Comparison of ENCODE assay signal across 9 cellular contexts in genomic region chr6:133891814-133892443, GRCh38. TPM values are rescaled to one million over a fixed set of nuclear protein-coding genes. Genes with fewer than 3 reads are reported as not detected.
DNase-seq lines count a peak whose midpoint lies in the region; ATAC-seq and TF ChIP-seq lines count a peak whose summit lies in the region.
"Had no signal": no experiment of that assay in that cellular context is flagged by ENCODE, and none has a peak within 500 bp of the region (broad histone marks: within the 10 kb centered on the region; RNA-seq: fewer than 3 reads in every experiment).

No MANE protein-coding gene starts in this region.

- H3K27me3 ChIP-seq in mesenchymal stem cell (ENCODE audit: control insufficient read depth in 1 of 2, insufficient read depth in 1 of 2, low read length in 2 of 2) (peaks cover 84 to 90% of the 10 kb centered on the region in 2 experiments), tibial artery (peaks cover 3 to 88% of the 10 kb centered on the region in 2 donors)

- no peak overlapping the region for H2BK5ac ChIP-seq in mesenchymal stem cell (ENCODE audit: low read depth, low read length, poor library complexity, severe bottlenecking)

- TF ChIP-seq CTCF in astrocyte of the spinal cord (IDR thresholded peaks at IDR 0.05; ENCODE audit: low read depth, low read length): no peak
- no peak for TF ChIP-seq CTCF in tibial artery (IDR thresholded peaks at IDR 0.05)
- no peak for TF ChIP-seq CTCF in lower leg skin (IDR thresholded peaks at IDR 0.05)

- H3K4me3 ChIP-seq in astrocyte of the spinal cord (ENCODE audit: low read depth, low read length): peak overlapping the region; percentile 52
- peak overlapping the region in 1 of 2 experiments; percentile 83 for H3K4me3 ChIP-seq in mesenchymal stem cell (ENCODE audit: insufficient read depth in 1 of 2, low read depth in 1 of 2, low read length in 2 of 2)
- peak overlapping the region; percentile 29 to 46 for H3K4me3 ChIP-seq in tibial artery
- H3K4me3 ChIP-seq in lower leg skin (ENCODE audit: low read depth, poor library complexity, severe bottlenecking): no peak overlapping the region
- H3K4me3 ChIP-seq: BLaER1 had no signal

- no peak overlapping the region for H2AK5ac ChIP-seq in mesenchymal stem cell (ENCODE audit: low read length, severe bottlenecking)

- no peak overlapping the region for H4K8ac ChIP-seq in mesenchymal stem cell (ENCODE audit: low read length)

- H3K4me1 Mint-ChIP-seq in activated T-cell treated with anti-CD3 and anti-CD28 coated beads, Interleukin-2, amount 50 U/mL, for 4 hours (ENCODE audit: low read depth): peaks cover 37% of the 10 kb centered on the region

- peak overlapping the region in 1 of 2 experiments; percentile 21 for H2BK12ac ChIP-seq in mesenchymal stem cell (ENCODE audit: low read length in 2 of 2)

- H3K18ac ChIP-seq in mesenchymal stem cell (ENCODE audit: low read depth in 1 of 2, low read length in 2 of 2): peak overlapping the region; percentile 16 to 67

- H2BK120ac ChIP-seq in mesenchymal stem cell (ENCODE audit: low read depth, low read length): peak overlapping the region; percentile 75

- H3K4me1 ChIP-seq in mesenchymal stem cell (ENCODE audit: control insufficient read depth, insufficient read depth, low read depth, low read length) (peaks cover 28% of the 10 kb centered on the region), tibial artery (peaks cover 0 to 41% (median 27%) of the 10 kb centered on the region in 4 donors)
- H3K4me1 ChIP-seq: BLaER1 had no signal

- DNase-seq in activated T-cell treated with anti-CD3 and anti-CD28 coated beads, Interleukin-2, amount 50 U/mL, for 4 hours: no peak
- DNase-seq in activated T-cell treated with anti-CD3 and anti-CD28 coated beads for 4 hours: no peak
- DNase-seq in astrocyte of the spinal cord (ENCODE audit: low read depth, low spot score): peak; percentile 37
- no peak for DNase-seq in mesenchymal stem cell
- no peak for DNase-seq in tibial artery
- DNase-seq in DMS 273 treated with DMSO at 0.1 percent for 48 hours (lab: John Stamatoyannopoulos, UW): no peak
- no peak for DNase-seq in lower leg skin (ENCODE audit: low spot score in 2 of 2)
- no peak for DNase-seq in stimulated activated CD4-positive, alpha-beta T cell treated with anti-CD3 and anti-CD28 coated beads, Interleukin-4, amount 100 ng/mL, for 4 hours

- H3K27ac ChIP-seq in mesenchymal stem cell (ENCODE audit: low read length, poor library complexity, severe bottlenecking): no peak overlapping the region
- H3K27ac ChIP-seq in tibial artery: no peak overlapping the region
- H3K27ac ChIP-seq: BLaER1 had no signal

- H3K36me3 Mint-ChIP-seq in activated T-cell treated with anti-CD3 and anti-CD28 coated beads, Interleukin-2, amount 50 U/mL, for 4 hours (ENCODE audit: insufficient read depth): no peaks in the 10 kb centered on the region

- peak overlapping the region; percentile 38 for H3K9ac ChIP-seq in mesenchymal stem cell (ENCODE audit: low read length)
- H3K9ac ChIP-seq: BLaER1 had no signal

- H3K4me3 Mint-ChIP-seq in activated T-cell treated with anti-CD3 and anti-CD28 coated beads, Interleukin-2, amount 50 U/mL, for 4 hours: peak overlapping the region; percentile 50

- 0% methylated on average over 13 of the region's 14 CpGs for WGBS in mesenchymal stem cell
- WGBS in lower leg skin, 2 donors: 3 to 4% methylated on average over 14 of the region's 14 CpGs

- H3K23ac ChIP-seq in mesenchymal stem cell (ENCODE audit: low read length in 2 of 2): peak overlapping the region in 1 of 2 experiments; percentile 66

- H3K4me2 ChIP-seq in mesenchymal stem cell (ENCODE audit: low read length, poor library complexity, severe bottlenecking): peak overlapping the region; percentile 41
- H3K4me2 ChIP-seq: BLaER1 had no signal

- no peak overlapping the region for H2AFZ ChIP-seq in mesenchymal stem cell (ENCODE audit: low read depth, low read length)

- H3K4ac ChIP-seq in mesenchymal stem cell (ENCODE audit: low read depth in 1 of 2, low read length in 2 of 2): peak overlapping the region in 1 of 2 experiments; percentile 65

- no peak overlapping the region for H3K14ac ChIP-seq in mesenchymal stem cell (ENCODE audit: low read length in 2 of 2)

- H3K27me3 Mint-ChIP-seq in activated T-cell treated with anti-CD3 and anti-CD28 coated beads, Interleukin-2, amount 50 U/mL, for 4 hours (ENCODE audit: low read depth): peaks cover 86% of the 10 kb centered on the region

- H3K9me3 ChIP-seq in mesenchymal stem cell (ENCODE audit: control insufficient read depth, low read length) (no peaks in the 10 kb centered on the region), tibial artery (no peaks in the 10 kb centered on the region)

- H3K36me3 ChIP-seq in mesenchymal stem cell (ENCODE audit: control insufficient read depth in 1 of 2, insufficient read depth in 2 of 2, low read depth in 1 of 2, low read length in 2 of 2) (no peaks in the 10 kb centered on the region), tibial artery (no peaks in the 10 kb centered on the region)
- H3K36me3 ChIP-seq: BLaER1 had no signal

- intact Hi-C loops in tibial artery (cut with DNase I; ENCODE audit: low total_unique reads) (no loop called here), lower leg skin (cut with DNase I; ENCODE audit: low total_unique reads) (loop anchor here (1.0 kb wide), 1 partner anchor 41 kb away; no protein-coding TSS in a partner anchor)

- no peak overlapping the region for H2BK15ac ChIP-seq in mesenchymal stem cell (ENCODE audit: low read depth, poor library complexity, severe bottlenecking)

- no peaks in the 10 kb centered on the region for H3K79me1 ChIP-seq in mesenchymal stem cell (replicated peaks; ENCODE audit: low read length, poor library complexity, severe bottlenecking)

- no peak overlapping the region for H4K91ac ChIP-seq in mesenchymal stem cell (ENCODE audit: low read length)

- H3K9me3 Mint-ChIP-seq in activated T-cell treated with anti-CD3 and anti-CD28 coated beads, Interleukin-2, amount 50 U/mL, for 4 hours: no peaks in the 10 kb centered on the region

- ATAC-seq in activated T-cell treated with anti-CD3 and anti-CD28 coated beads, Interleukin-2, amount 50 U/mL, for 4 hours: no peak

- no peak for TF ChIP-seq POLR2A in lower leg skin (IDR thresholded peaks at IDR 0.05)

- in situ Hi-C loops in astrocyte of the spinal cord (cut with HindIII; ENCODE audit: low sequenced_read_pairs): no loop called here

RNA-seq across cellular contexts. Expression of gene TCF21, which starts 3.0 kb away (rescaled TPM):
- total RNA-seq in activated T-cell treated with anti-CD3 and anti-CD28 coated beads, Interleukin-2, amount 50 U/mL, for 4 hours: under 1 TPM in 2 of 3 donors, not detected in 1; 0.05 TPM
- polyA plus RNA-seq in mesenchymal stem cell (2013, experiment 1 of 2): 47.6 TPM
- polyA plus RNA-seq in mesenchymal stem cell (2013, experiment 2 of 2): 47.6 TPM
- total RNA-seq in lower leg skin: under 1 TPM in 2 of 4 donors, not detected in 2; 0.07 to 0.23 TPM
